Comparison of ENCODE assay signal across 11 cellular contexts in the genomic region with DNA sequence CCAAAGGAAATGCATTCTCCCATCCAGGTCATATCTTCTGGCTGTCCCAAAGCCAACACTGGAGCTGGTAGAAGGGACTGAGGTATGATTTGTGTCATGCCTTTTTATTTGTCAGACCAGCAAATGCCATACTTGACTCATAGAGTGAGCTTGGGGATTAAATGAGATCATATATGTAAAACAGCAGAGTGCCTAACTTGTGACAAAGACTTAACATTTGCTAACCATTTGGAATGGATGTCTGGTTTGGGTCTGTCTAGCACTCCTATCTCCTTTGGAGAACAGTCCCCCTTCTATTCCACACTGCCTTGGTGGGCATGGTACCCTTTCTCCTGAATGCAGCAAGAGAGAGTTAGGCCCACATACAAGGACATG.
DNase-seq lines count a peak whose midpoint lies in the region; ATAC-seq and TF ChIP-seq lines count a peak whose summit lies in the region.
"Had no signal": no experiment of that assay in that cellular context is flagged by ENCODE, and none has a peak within 500 bp of the region (broad histone marks: within the 10 kb centered on the region; RNA-seq: fewer than 3 reads in every experiment).

No MANE protein-coding gene starts in this region.

- no peaks in the 10 kb centered on the region for H4K20me1 ChIP-seq in OCI-LY1 (ENCODE audit: insufficient read depth, low read length)

- no peaks in the 10 kb centered on the region for H3K79me2 ChIP-seq in OCI-LY1 (ENCODE audit: insufficient read depth, low read length)

- H3K9ac ChIP-seq in OCI-LY1 (ENCODE audit: low read length): no peak overlapping the region

- H3F3A ChIP-seq in OCI-LY1 (ENCODE audit: insufficient read depth, low read length): no peaks in the 10 kb centered on the region

- H3K4me2 ChIP-seq in OCI-LY1 (ENCODE audit: low read length): no peak overlapping the region

- no peaks in the 10 kb centered on the region for H3K36me3 ChIP-seq in OCI-LY1 (ENCODE audit: insufficient read depth, low read length)
- no peaks in the 10 kb centered on the region for H3K36me3 ChIP-seq in effector memory CD4-positive, alpha-beta T cell (ENCODE audit: control insufficient read depth, insufficient read depth, low read length)

- TF ChIP-seq CTCF in OCI-LY1 (IDR thresholded peaks at IDR 0.05; ENCODE audit: low read length) (no peak), GM10248 (IDR thresholded peaks at IDR 0.05; ENCODE audit: control extremely low read depth, extremely low read depth, low read depth, missing control alignments) (no peak)

- H3K27ac ChIP-seq in OCI-LY1 (ENCODE audit: low read depth, low read length, poor library complexity, severe bottlenecking): peak overlapping the region; percentile 24
- peak overlapping the region; percentile 26 for H3K27ac ChIP-seq in effector memory CD4-positive, alpha-beta T cell (ENCODE audit: insufficient read depth, low read length, poor library complexity, severe bottlenecking)
- H3K27ac ChIP-seq: C4-2B, foreskin keratinocyte had no signal

- ATAC-seq in GM21423 (IDR thresholded peaks at IDR 0.05; ENCODE audit: unreplicated experiment) (peak; percentile 4), HG02763 (IDR thresholded peaks at IDR 0.05; ENCODE audit: unreplicated experiment) (no peak), HG02973 (IDR thresholded peaks at IDR 0.05; ENCODE audit: unreplicated experiment) (no peak)
- ATAC-seq: foreskin keratinocyte had no signal

- H3K9me2 ChIP-seq in OCI-LY1 (ENCODE audit: low read depth, low read length): no peaks in the 10 kb centered on the region

- no peaks in the 10 kb centered on the region for H3K9me3 ChIP-seq in OCI-LY1 (ENCODE audit: low read length)
- H3K9me3 ChIP-seq in effector memory CD4-positive, alpha-beta T cell (ENCODE audit: control insufficient read depth, low read length): no peaks in the 10 kb centered on the region

- DNase-seq in EH (ENCODE audit: low read depth) (peak; percentile 25), GF-D8 (lab: John Stamatoyannopoulos, UW) (no peak), GM10248 (ENCODE audit: extremely low spot score) (no peak)
- no peak for DNase-seq in effector memory CD4-positive, alpha-beta T cell
- DNase-seq: NCI-H446 treated with DMSO at 0.1 percent for 48 hours had no signal

- H3K27me3 ChIP-seq in OCI-LY1 (ENCODE audit: insufficient read depth, low read length): 0 out of 2 replicates have a peak, but pooled peaks cover 6% of the 10 kb centered on the region
- no peaks in the 10 kb centered on the region for H3K27me3 ChIP-seq in effector memory CD4-positive, alpha-beta T cell (replicated peaks; ENCODE audit: control insufficient read depth, insufficient read depth, low read length, poor library complexity, severe bottlenecking)
- H3K27me3 ChIP-seq: foreskin keratinocyte had no signal

- POLR2A ChIA-PET in GM10248 (lab: Yijun Ruan, JAX): interaction anchor here (0.5 to 1.7 kb wide), 6 partner anchors 29 to 910 kb away, joined by 3 to 8 read pairs (median 4); a partner anchor contains a TSS

- H3K4me1 ChIP-seq in OCI-LY1 (ENCODE audit: insufficient read depth, low read length, severe bottlenecking): peaks cover 33% of the 10 kb centered on the region
- H3K4me1 ChIP-seq in effector memory CD4-positive, alpha-beta T cell (ENCODE audit: control insufficient read depth, insufficient read depth, low read length, poor library complexity, severe bottlenecking): peaks cover 23% of the 10 kb centered on the region

- CTCF ChIA-PET in GM10248 (lab: Yijun Ruan, JAX): interaction anchor here (1.1 to 8.8 kb wide), 7 partner anchors 10 to 277 kb away, joined by 3 to 312 read pairs (median 14); a partner anchor contains a TSS

- H3K4me3 ChIP-seq in OCI-LY1 (ENCODE audit: low read depth, low read length, poor library complexity, severe bottlenecking): no peak overlapping the region
- H3K4me3 ChIP-seq in effector memory CD4-positive, alpha-beta T cell (ENCODE audit: insufficient read depth, low read depth, low read length, poor library complexity, severe bottlenecking): no peak overlapping the region

- no peak overlapping the region for H2AFZ ChIP-seq in OCI-LY1 (ENCODE audit: low read length)
